Comparison of ENCODE assay signal across 7 cellular contexts in genomic region chr20:39081255-39081654, GRCh38.
A peak's percentile ranks its signal among the peaks of the same experiment; 100 is the strongest.
DNase-seq lines count a peak whose midpoint lies in the region; ATAC-seq, FAIRE-seq and TF ChIP-seq lines count a peak whose summit lies in the region.

No MANE protein-coding gene starts in this region.

- DNase-seq in GM12891 (ENCODE audit: insufficient read length, low spot score), result peak; percentile 62
- DNase-seq in Karpas-422, result peak; percentile 92
- peak; percentile 18 for DNase-seq in SHP77 treated with DMSO at 0.1 percent for 48 hours (lab: John Stamatoyannopoulos, UW)
- DNase-seq in activated T-helper 9 cell treated with anti-CD3 and anti-CD28 coated beads, Interleukin-2, amount 50 U/mL, for 16 hours (ENCODE audit: low read depth), result peak; percentile 65
- peak; percentile 57 for DNase-seq in foreskin melanocyte
- peak; percentile 85 for DNase-seq in omental fat pad (ENCODE audit: low spot score)
- DNase-seq in thyroid gland, result peak; percentile 77 to 83

- peak; percentile 86 for FAIRE-seq in GM12891 (lab: Jason Lieb, UNC)

- ATAC-seq in omental fat pad (ENCODE audit: low FRiP score), result no peak

- H4K20me1 ChIP-seq in Karpas-422 (ENCODE audit: insufficient read depth, low read depth, low read length), result peaks cover 4% of the 10 kb centered on the region; the same call in 1 of the 2 replicates

- H3K4me2 ChIP-seq in Karpas-422 (ENCODE audit: low read depth, low read length, poor library complexity, severe bottlenecking), result no peak overlapping the region

- H3K9ac ChIP-seq in Karpas-422 (ENCODE audit: low read length), result no peak overlapping the region

- no peaks in the 10 kb centered on the region for H3K4me1 ChIP-seq in Karpas-422 (ENCODE audit: low read length)
- H3K4me1 ChIP-seq in thyroid gland, result no peaks in the 10 kb centered on the region

- H3K27me3 ChIP-seq in Karpas-422 (ENCODE audit: low read length) (no peaks in the 10 kb centered on the region), thyroid gland (no peaks in the 10 kb centered on the region)

- H3K36me3 ChIP-seq in Karpas-422 (ENCODE audit: insufficient read depth, low read length), result no peaks in the 10 kb centered on the region
- H3K36me3 ChIP-seq in thyroid gland, result no peaks in the 10 kb centered on the region

- peak in 2 of 3 donors; percentile 33 to 40 for TF ChIP-seq CTCF in omental fat pad (IDR thresholded peaks at IDR 0.05)
- peak; percentile 69 to 91 (median 75) for TF ChIP-seq CTCF in thyroid gland (IDR thresholded peaks at IDR 0.05)

- H3K79me2 ChIP-seq in Karpas-422 (ENCODE audit: low read length), result no peaks in the 10 kb centered on the region

- TF ChIP-seq POLR2A in GM12891 (IDR thresholded peaks at IDR 0.05; ENCODE audit: low read depth, low read length) (no peak), thyroid gland (IDR thresholded peaks at IDR 0.05) (no peak)

- intact Hi-C loops in thyroid gland (cut with DNase I), result loop anchor here (5.0 kb wide), 1 partner anchor 34 kb away; no protein-coding TSS in a partner anchor

- no peak overlapping the region for H2AFZ ChIP-seq in Karpas-422 (ENCODE audit: low read length)

- WGBS in thyroid gland, 2 donors, result 14 to 17% methylated on average over 5 of the region's 5 CpGs

- no peaks in the 10 kb centered on the region for H3K9me2 ChIP-seq in Karpas-422 (replicated peaks; ENCODE audit: insufficient read depth, low read length)

- no peak overlapping the region for H3K4me3 ChIP-seq in Karpas-422 (ENCODE audit: low read length)
- no peak overlapping the region for H3K4me3 ChIP-seq in thyroid gland (replicated peaks in 1 of 3)

- H3K27ac ChIP-seq in Karpas-422 (ENCODE audit: low read length), result no peak overlapping the region
- no peak overlapping the region for H3K27ac ChIP-seq in thyroid gland

- H3K9me3 ChIP-seq in Karpas-422 (ENCODE audit: low read length) (no peaks in the 10 kb centered on the region), thyroid gland (no peaks in the 10 kb centered on the region)

TF ChIP-seq in GM12891, 5 proteins besides CTCF, POLR2A, EP300 and RAD21:
- TF ChIP-seq SPI1 (IDR thresholded peaks at IDR 0.05; ENCODE audit: low read depth, low read length), result no peak
- TF ChIP-seq TAF1 (IDR thresholded peaks at IDR 0.05; ENCODE audit: low read depth, low read length), result no peak
- no peak for TF ChIP-seq PAX5 (IDR thresholded peaks at IDR 0.05; ENCODE audit: insufficient read depth, low read length, severe bottlenecking)
TF ChIP-seq in GM12891: peak in this region for 0.

Comparison
In these comparisons a context has a peak if more than half of its experiments do, and no peak if none do; other contexts are left out.
1. DNase-seq: peak in every context shown above with its lines; median percentile 92 in Karpas-422; 85 in omental fat pad; 80 in thyroid gland; 65 in activated T-helper 9 cell treated with anti-CD3 and anti-CD28 coated beads, Interleukin-2, amount 50 U/mL, for 16 hours; 62 in GM12891; 57 in foreskin melanocyte; 18 in SHP77 treated with DMSO at 0.1 percent for 48 hours.